ENCODE assay signal across 16 cellular contexts in genomic region chr7:70432567-70433001, GRCh38.
DNase-seq lines count a peak whose midpoint lies in the region; ATAC-seq lines count a peak whose summit lies in the region.
"Had no signal": no experiment of that assay in that cellular context is flagged by ENCODE, and none has a peak within 500 bp of the region (broad histone marks: within the 10 kb centered on the region; RNA-seq: fewer than 3 reads in every experiment).

No MANE protein-coding gene starts in this region.

- ATAC-seq in GM18858 (IDR thresholded peaks at IDR 0.05; ENCODE audit: unreplicated experiment) (no peak), GM19463 (IDR thresholded peaks at IDR 0.05; ENCODE audit: unreplicated experiment) (no peak)
- ATAC-seq: activated CD8-positive, alpha-beta T cell treated with anti-CD3 and anti-CD28 coated beads, Interleukin-2, amount 10 ng/mL, durations not matched to agents 7 days and 5 days; effector memory CD8-positive, alpha-beta T cell; Panc1 had no signal

- DNase-seq in DMS 273 (lab: John Stamatoyannopoulos, UW; ENCODE audit: unreplicated experiment): peak; percentile 99
- DNase-seq in NCI-H1694 treated with DMSO at 0.1 percent for 48 hours (lab: John Stamatoyannopoulos, UW): peak; percentile 74
- peak; percentile 74 for DNase-seq in NCI-H524 treated with DMSO at 0.1 percent for 48 hours (lab: John Stamatoyannopoulos, UW)
- peak; percentile 20 for DNase-seq in globus pallidus (ENCODE audit: low spot score)
- no peak for DNase-seq in AG20443 (ENCODE audit: low spot score)
- DNase-seq in KBM-7: no peak
- DNase-seq: activated CD8-positive, alpha-beta T cell treated with anti-CD3 and anti-CD28 coated beads, Interleukin-2, amount 10 ng/mL, durations not matched to agents 7 days and 5 days; Calu3; effector memory CD8-positive, alpha-beta T cell; kidney; mesendoderm; NCI-H1930; stomach had no signal

- in situ Hi-C loops in KBM-7 (cut with MboI; ENCODE audit: low pct_unique_long_range_greater_than_20kb, low sequenced_read_pairs): no loop called here

Comparison
In these comparisons a context has a peak if more than half of its experiments do, and no peak if none do; other contexts are left out.
1. DNase-seq: peak in DMS 273 (single experiment), NCI-H1694 treated with DMSO at 0.1 percent for 48 hours (single experiment), NCI-H524 treated with DMSO at 0.1 percent for 48 hours (single experiment) and globus pallidus (single experiment); none in AG20443 (single experiment) and KBM-7 (single experiment).